In genomic region chr12:79415296-79415695, GRCh38 we compare ENCODE assay signal across 24 cellular contexts.
DNase-seq lines count a peak whose midpoint lies in the region; ATAC-seq, FAIRE-seq and TF ChIP-seq lines count a peak whose summit lies in the region.
"Had no signal": no experiment of that assay in that cellular context is flagged by ENCODE, and none has a peak within 500 bp of the region (broad histone marks: within the 10 kb centered on the region; RNA-seq: fewer than 3 reads in every experiment).

No MANE protein-coding gene starts in this region.

- no peak overlapping the region for H3K27ac Mint-ChIP-seq in naive thymus-derived CD4-positive, alpha-beta T cell
- H3K27ac Mint-ChIP-seq: activated CD8-positive, alpha-beta T cell treated with anti-CD3 and anti-CD28 coated beads for 36 hours; activated naive CD8-positive, alpha-beta T cell treated with anti-CD3 and anti-CD28 coated beads for 36 hours; immature natural killer cell had no signal

- H3K27me3 Mint-ChIP-seq in naive thymus-derived CD4-positive, alpha-beta T cell = peaks cover 0 to 4% (median 0%) of the 10 kb centered on the region in 5 donors
- H3K27me3 Mint-ChIP-seq: activated naive CD8-positive, alpha-beta T cell treated with anti-CD3 and anti-CD28 coated beads for 36 hours; IgD-negative memory B cell had no signal

- H3K27ac ChIP-seq in A549 (peak overlapping the region; percentile 28 to 64; a peak in 4 of 6 replicates), KMS-11 (peak overlapping the region; percentile 12; the same call in 1 of the 2 replicates), epithelial cell of prostate (peak overlapping the region; percentile 56), parathyroid adenoma (peak overlapping the region; percentile 69)
- H3K27ac ChIP-seq in naive thymus-derived CD4-positive, alpha-beta T cell (ENCODE audit: low read depth, low read length) = no peak overlapping the region
- H3K27ac ChIP-seq: BLaER1, left ventricle myocardium inferior had no signal

- no peak for TF ChIP-seq EP300 in A549 (IDR thresholded peaks at IDR 0.05)

- H3K4me1 ChIP-seq in A549 (peaks cover 20% of the 10 kb centered on the region), KMS-11 (ENCODE audit: low read depth, poor library complexity, severe bottlenecking) (peaks cover 14% of the 10 kb centered on the region), parathyroid adenoma (peaks cover 49% of the 10 kb centered on the region)
- H3K4me1 ChIP-seq in naive thymus-derived CD4-positive, alpha-beta T cell (ENCODE audit: control insufficient read depth in 2 of 2, insufficient read depth in 2 of 2, low read length in 2 of 2) = no peaks in the 10 kb centered on the region
- H3K4me1 ChIP-seq: BLaER1 had no signal

- H3K79me2 ChIP-seq in KMS-11 (ENCODE audit: insufficient read depth, low read depth) (no peaks in the 10 kb centered on the region), parathyroid adenoma (no peaks in the 10 kb centered on the region)

- no peaks in the 10 kb centered on the region for H3K36me3 ChIP-seq in KMS-11 (ENCODE audit: insufficient read depth)
- no peaks in the 10 kb centered on the region for H3K36me3 ChIP-seq in parathyroid adenoma (ENCODE audit: control insufficient read depth, insufficient read depth, low read length)
- no peaks in the 10 kb centered on the region for H3K36me3 ChIP-seq in naive thymus-derived CD4-positive, alpha-beta T cell (ENCODE audit: control insufficient read depth in 2 of 3, insufficient read depth in 3 of 3, low read length in 3 of 3)
- H3K36me3 ChIP-seq: left ventricle myocardium inferior, uterus had no signal

- no peaks in the 10 kb centered on the region for H3K4me1 Mint-ChIP-seq in naive thymus-derived CD4-positive, alpha-beta T cell
- H3K4me1 Mint-ChIP-seq: activated naive CD8-positive, alpha-beta T cell treated with anti-CD3 and anti-CD28 coated beads for 36 hours; IgD-negative memory B cell; immature natural killer cell had no signal

- H3K9me3 Mint-ChIP-seq in naive thymus-derived CD4-positive, alpha-beta T cell = peaks cover 0 to 3% (median 0%) of the 10 kb centered on the region in 11 donors
- H3K9me3 Mint-ChIP-seq: activated CD8-positive, alpha-beta T cell treated with anti-CD3 and anti-CD28 coated beads for 36 hours; activated naive CD8-positive, alpha-beta T cell treated with anti-CD3 and anti-CD28 coated beads for 36 hours; IgD-negative memory B cell had no signal

- ATAC-seq in A549 = no peak
- no peak for ATAC-seq in naive thymus-derived CD4-positive, alpha-beta T cell
- ATAC-seq: activated CD4-positive, CD25-positive, alpha-beta regulatory T cell treated with anti-CD3 and anti-CD28 coated beads, Interleukin-2, amount 50 U/mL, for 24 hours; activated CD8-positive, alpha-beta T cell treated with anti-CD3 and anti-CD28 coated beads for 36 hours; Panc1 had no signal

- H3K4me3 Mint-ChIP-seq in naive thymus-derived CD4-positive, alpha-beta T cell = no peak overlapping the region
- H3K4me3 Mint-ChIP-seq: activated CD8-positive, alpha-beta T cell treated with anti-CD3 and anti-CD28 coated beads for 36 hours; activated naive CD8-positive, alpha-beta T cell treated with anti-CD3 and anti-CD28 coated beads for 36 hours; IgD-negative memory B cell; immature natural killer cell had no signal

- CTCF ChIA-PET in A549 (lab: Yijun Ruan, JAX) = interaction anchor here (0.8 kb wide), 1 partner anchor 436 kb away, joined by 3 read pairs; no protein-coding TSS in a partner anchor
- CTCF ChIA-PET in naive thymus-derived CD4-positive, alpha-beta T cell (lab: Charles Lee) = no interaction called here

- TF ChIP-seq CTCF in A549 (IDR thresholded peaks at IDR 0.05) (no peak), KMS-11 (conservative IDR thresholded peaks at IDR 0.05; ENCODE audit: low read depth, low read length) (no peak), parathyroid adenoma (IDR thresholded peaks at IDR 0.05) (no peak)

- TF ChIP-seq RAD21 in A549 (conservative IDR thresholded peaks at IDR 0.05 in 1 of 2, IDR thresholded peaks at IDR 0.05 in 1 of 2) = no peak

- H4K20me1 ChIP-seq in KMS-11 (ENCODE audit: insufficient read depth) = no peaks in the 10 kb centered on the region
- H4K20me1 ChIP-seq: BLaER1 had no signal

- H2AFZ ChIP-seq in KMS-11 (ENCODE audit: low read depth) = peak overlapping the region; percentile 31; the same call in 1 of the 2 replicates
- peak overlapping the region; percentile 47 for H2AFZ ChIP-seq in parathyroid adenoma

- intact Hi-C loops in naive thymus-derived CD4-positive, alpha-beta T cell (cut with micrococcal nuclease) = no loop called here

- no peak for TF ChIP-seq POLR2A in A549 (IDR thresholded peaks at IDR 0.05; ENCODE audit: low read length)

- no peaks in the 10 kb centered on the region for H3K9me3 ChIP-seq in A549
- no peaks in the 10 kb centered on the region for H3K9me3 ChIP-seq in parathyroid adenoma (ENCODE audit: control insufficient read depth, low read length)
- H3K9me3 ChIP-seq in naive thymus-derived CD4-positive, alpha-beta T cell (ENCODE audit: control insufficient read depth in 2 of 3, low read length in 3 of 3) = no peaks in the 10 kb centered on the region
- H3K9me3 ChIP-seq: BLaER1, left ventricle myocardium inferior, uterus had no signal

- H3K4me2 ChIP-seq in A549 (peak overlapping the region; percentile 39; the same call in 2 of the 3 replicates), KMS-11 (peak overlapping the region; percentile 36; the same call in 1 of the 2 replicates), parathyroid adenoma (ENCODE audit: low read length) (peak overlapping the region; percentile 50)
- H3K4me2 ChIP-seq: BLaER1 had no signal

- DNase-seq in A549 (ENCODE audit: low read depth in 1 of 2, low spot score in 1 of 2) (no peak), epithelial cell of prostate (ENCODE audit: low read depth, low spot score) (no peak), NCI-H2029 (lab: John Stamatoyannopoulos, UW) (no peak), globus pallidus (ENCODE audit: low spot score) (no peak), HPDE6-E6E7 (ENCODE audit: extremely low spot score) (no peak)
- no peak for DNase-seq in naive thymus-derived CD4-positive, alpha-beta T cell
- DNase-seq: ACHN; activated CD8-positive, alpha-beta T cell treated with anti-CD3 and anti-CD28 coated beads for 36 hours; activated naive CD8-positive, alpha-beta T cell treated with anti-CD3 and anti-CD28 coated beads for 36 hours; dorsolateral prefrontal cortex; immature natural killer cell; left ventricle myocardium inferior; midbrain; NCI-H1105 treated with DMSO at 0.1 percent for 48 hours; NCI-H2081 treated with DMSO at 0.1 percent for 48 hours; NCI-H446; uterus had no signal

- H3K27me3 ChIP-seq in KMS-11 (ENCODE audit: insufficient read depth, low read depth) (no peaks in the 10 kb centered on the region), parathyroid adenoma (ENCODE audit: control insufficient read depth, insufficient read depth, low read length) (no peaks in the 10 kb centered on the region)
- no peaks in the 10 kb centered on the region for H3K27me3 ChIP-seq in naive thymus-derived CD4-positive, alpha-beta T cell (ENCODE audit: control insufficient read depth in 2 of 2, insufficient read depth in 2 of 2, low read length in 2 of 2)
- H3K27me3 ChIP-seq: BLaER1, dorsolateral prefrontal cortex, uterus had no signal

- 78% methylated on average over 2 of the region's 2 CpGs for WGBS in A549 (ENCODE audit: missing lambda C conversion rate)

- H3K4me3 ChIP-seq in A549 = no peak overlapping the region
- H3K4me3 ChIP-seq in KMS-11 (IDR thresholded peaks at IDR 0.05; ENCODE audit: insufficient read depth, low read depth, low read length) = no peak overlapping the region
- peak overlapping the region; percentile 31 for H3K4me3 ChIP-seq in parathyroid adenoma (ENCODE audit: low read depth, low read length)
- no peak overlapping the region for H3K4me3 ChIP-seq in naive thymus-derived CD4-positive, alpha-beta T cell (ENCODE audit: low read length)
- H3K4me3 ChIP-seq: BLaER1, dorsolateral prefrontal cortex, left ventricle myocardium inferior, uterus had no signal

- no peaks in the 10 kb centered on the region for H3K36me3 Mint-ChIP-seq in naive thymus-derived CD4-positive, alpha-beta T cell
- H3K36me3 Mint-ChIP-seq: activated naive CD8-positive, alpha-beta T cell treated with anti-CD3 and anti-CD28 coated beads for 36 hours; IgD-negative memory B cell; immature natural killer cell had no signal

- no peak overlapping the region for H3K9ac ChIP-seq in KMS-11
- no peak overlapping the region for H3K9ac ChIP-seq in parathyroid adenoma
- H3K9ac ChIP-seq: BLaER1 had no signal

- FAIRE-seq in A549 (lab: Jason Lieb, UNC) = peak; percentile 61
- FAIRE-seq: GM12891 had no signal

- POLR2A ChIA-PET in A549 (lab: Yijun Ruan, JAX) = interaction anchor here (1.2 kb wide), 1 partner anchor 276 kb away, joined by 3 read pairs; the partner anchor contains the start of gene PAWR
- POLR2A ChIA-PET in naive thymus-derived CD4-positive, alpha-beta T cell (lab: Charles Lee) = no interaction called here

TF ChIP-seq in A549, 52 proteins besides CTCF, POLR2A, EP300 and RAD21:
- TF ChIP-seq ZNF302 (CRISPR knock-in tag; IDR thresholded peaks at IDR 0.05) (no peak), HOXB13 (CRISPR knock-in tag; IDR thresholded peaks at IDR 0.05; ENCODE audit: low read depth) (no peak), RNF2 (IDR thresholded peaks at IDR 0.05; ENCODE audit: borderline replicate concordance, low read depth) (no peak)
